In genomic region chr4:1172228-1172851, GRCh38 we compare ENCODE assay signal across 2 cellular contexts.
TF ChIP-seq lines count a peak whose summit lies in the region.

SPON2 (minus strand) TSS chr4:1172583.

TF ChIP-seq in SK-N-SH, 30 proteins besides CTCF, POLR2A, EP300 and RAD21 (continued from another document):
- TF ChIP-seq USF2 (IDR thresholded peaks at IDR 0.05; ENCODE audit: borderline replicate concordance, low read depth, low read length) = no peak
- no peak for TF ChIP-seq NRF1 (IDR thresholded peaks at IDR 0.05; ENCODE audit: low read depth, low read length)
- no peak for TF ChIP-seq RFX5 (IDR thresholded peaks at IDR 0.05; ENCODE audit: low read length)
- no peak for TF ChIP-seq FOSL2 (IDR thresholded peaks at IDR 0.05; ENCODE audit: borderline replicate concordance, low read depth)
- TF ChIP-seq MXI1 (IDR thresholded peaks at IDR 0.05; ENCODE audit: low read depth, low read length) = no peak
- TF ChIP-seq TCF12 (IDR thresholded peaks at IDR 0.05) = no peak
- no peak for TF ChIP-seq ELF1 (IDR thresholded peaks at IDR 0.05)
- TF ChIP-seq MAX (IDR thresholded peaks at IDR 0.05; ENCODE audit: low read depth) = no peak
- TF ChIP-seq SMC3 (IDR thresholded peaks at IDR 0.05; ENCODE audit: low read depth, low read length) = no peak

TF ChIP-seq in SK-N-SH treated with all-trans-retinoic acid at 6 μM for 48 hours, 23 proteins besides CTCF, POLR2A, EP300 and RAD21 (continued from another document):
- TF ChIP-seq CREB5 (CRISPR knock-in tag; IDR thresholded peaks at IDR 0.05; ENCODE audit: low read depth) = no peak
- no peak for TF ChIP-seq OSR1 (CRISPR knock-in tag; IDR thresholded peaks at IDR 0.05)
- no peak for TF ChIP-seq PPARA (CRISPR knock-in tag; IDR thresholded peaks at IDR 0.05; ENCODE audit: borderline replicate concordance)
